Comparison of ENCODE assay signal across 1 cellular context in genomic region chr2:129859141-129859540, GRCh38.
TF ChIP-seq lines count a peak whose summit lies in the region.

No MANE protein-coding gene starts in this region.

TF ChIP-seq in SK-N-SH, 30 proteins besides CTCF, POLR2A, EP300 and RAD21 (continued from another document):
- TF ChIP-seq REST (IDR thresholded peaks at IDR 0.05; ENCODE audit: low read depth, low read length) = no peak
- no peak for TF ChIP-seq GATA2 (CRISPR knock-in tag; IDR thresholded peaks at IDR 0.05)
- no peak for TF ChIP-seq EZH2phosphoT487 (IDR thresholded peaks at IDR 0.05; ENCODE audit: borderline replicate concordance, low read depth)
- no peak for TF ChIP-seq FOXJ3 (CRISPR knock-in tag; IDR thresholded peaks at IDR 0.05)
- TF ChIP-seq USF2 (IDR thresholded peaks at IDR 0.05; ENCODE audit: borderline replicate concordance, low read depth, low read length) = no peak
- TF ChIP-seq NRF1 (IDR thresholded peaks at IDR 0.05; ENCODE audit: low read depth, low read length) = no peak
- no peak for TF ChIP-seq JUND (IDR thresholded peaks at IDR 0.05)
